8 cellular contexts compared by ENCODE assay signal in the genomic region with DNA sequence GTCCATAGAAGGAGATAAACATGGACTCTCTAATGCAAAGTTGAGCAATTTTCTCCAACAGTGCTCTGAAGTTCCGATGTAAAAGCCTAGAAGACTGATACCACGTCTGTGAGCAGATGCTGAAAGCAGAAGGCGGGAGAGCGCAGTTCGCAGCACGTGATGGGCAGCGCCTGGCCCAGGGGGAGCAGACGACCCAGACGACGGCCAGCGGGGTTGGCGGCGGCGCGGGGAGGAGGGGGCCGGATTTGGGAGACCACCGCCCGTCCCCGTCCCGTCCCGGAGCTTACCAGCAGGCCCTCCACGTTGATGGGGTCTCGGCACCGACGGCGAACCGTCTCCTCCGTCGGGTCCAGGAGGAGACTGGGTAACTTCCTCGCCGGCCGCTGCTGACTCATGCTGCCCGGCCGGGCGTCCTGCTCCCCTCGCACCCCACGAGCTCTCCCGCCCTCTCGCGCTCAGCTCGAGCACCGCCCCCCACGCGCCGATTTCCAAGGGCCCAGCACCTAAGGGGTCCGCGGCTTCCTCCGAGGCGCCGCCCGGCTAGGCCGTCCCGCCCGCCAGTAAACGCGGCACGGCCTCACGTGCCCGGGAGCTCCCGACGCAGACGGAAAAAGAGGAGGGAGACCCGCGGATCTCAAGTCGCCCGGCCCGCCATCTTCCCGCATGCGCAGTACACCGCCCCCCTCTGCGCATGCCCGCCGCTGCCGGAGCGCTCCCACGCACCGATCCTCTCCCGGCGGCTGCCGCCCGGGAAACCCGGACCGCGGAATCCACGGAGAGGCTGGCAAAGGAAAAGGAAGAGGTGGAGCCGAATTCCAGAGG. TPM values are rescaled to one million over a fixed set of nuclear protein-coding genes. Genes with fewer than 3 reads are reported as not detected.
A peak's percentile ranks its signal among the peaks of the same experiment; 100 is the strongest.
DNase-seq lines count a peak whose midpoint lies in the region; ATAC-seq and TF ChIP-seq lines count a peak whose summit lies in the region.

A gene with protein sequence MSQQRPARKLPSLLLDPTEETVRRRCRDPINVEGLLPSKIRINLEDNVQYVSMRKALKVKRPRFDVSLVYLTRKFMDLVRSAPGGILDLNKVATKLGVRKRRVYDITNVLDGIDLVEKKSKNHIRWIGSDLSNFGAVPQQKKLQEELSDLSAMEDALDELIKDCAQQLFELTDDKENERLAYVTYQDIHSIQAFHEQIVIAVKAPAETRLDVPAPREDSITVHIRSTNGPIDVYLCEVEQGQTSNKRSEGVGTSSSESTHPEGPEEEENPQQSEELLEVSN (minus strand): TSS at position 677 of the 822 bp plus-strand sequence. CDS start 282 bp downstream, at position 395.

- RAD21 ChIA-PET in HCT116 (lab: Charles Lee; ENCODE audit: low non-redundant PET in 1 of 2, low total read pairs in 2 of 2, uncharacterized antibody in 2 of 2, unreplicated experiment in 2 of 2) = interaction anchor here (1.0 to 1.3 kb wide), 2 partner anchors 116 to 119 kb away, joined by 3 to 4 read pairs; no protein-coding TSS in a partner anchor

- no peak for TF ChIP-seq POLR2A in HCT116 (IDR thresholded peaks at IDR 0.05; ENCODE audit: borderline replicate concordance, extremely low read depth, insufficient read depth, insufficient read length)

- CTCF ChIA-PET in HCT116 (lab: Charles Lee) = interaction anchor here (1.3 to 1.9 kb wide), 3 partner anchors 12 to 333 kb away, joined by 4 to 8 read pairs (median 6); a partner anchor contains a TSS

- H3K4me1 ChIP-seq in ES-I3 (ENCODE audit: insufficient read depth, low read length) = no peaks in the 10 kb centered on the region
- peaks cover 0 to 20% of the 10 kb centered on the region in 2 experiments; a peak in 3 of 4 replicates for H3K4me1 ChIP-seq in HCT116 (ENCODE audit: control insufficient read depth in 1 of 2, insufficient read depth in 2 of 2, low read length in 2 of 2)
- H3K4me1 ChIP-seq in neuron (ENCODE audit: insufficient read depth, low read length) = peaks cover 11% of the 10 kb centered on the region

- TF ChIP-seq CTCF in HCT116 (IDR thresholded peaks at IDR 0.05 in 2 of 3, conservative IDR thresholded peaks at IDR 0.05 in 1 of 3; ENCODE audit: borderline replicate concordance in 1 of 3, insufficient read depth in 1 of 3, low read depth in 2 of 3, low read length in 2 of 3) = no peak
- TF ChIP-seq CTCF in foreskin fibroblast (IDR thresholded peaks at IDR 0.05; ENCODE audit: low read depth, low read length) = no peak

- H3K9ac ChIP-seq in ES-I3 (ENCODE audit: low read depth, low read length) = peak within 1 kb of the TSS; percentile 68
- peak within 1 kb of the TSS; percentile 69 for H3K9ac ChIP-seq in HCT116 (ENCODE audit: low read length)

- H3K9me3 ChIP-seq in ES-I3 (ENCODE audit: control insufficient read depth, insufficient read depth, low read length) (no peaks in the 10 kb centered on the region), HCT116 (ENCODE audit: control insufficient read depth in 1 of 2, insufficient read depth in 1 of 2, low read depth in 1 of 2, low read length in 2 of 2) (no peaks in the 10 kb centered on the region), neuron (ENCODE audit: low read length) (peaks cover 7% of the 10 kb centered on the region)

- in situ Hi-C loops in SK-MEL-5 (cut with HindIII; ENCODE audit: low pct_unique_long_range_greater_than_20kb, low sequenced_read_pairs) = no loop called here

- peaks cover 7% of the 10 kb centered on the region; the same call in 1 of the 2 replicates for H4K20me1 ChIP-seq in HCT116 (ENCODE audit: insufficient read depth)

- POLR2A ChIA-PET in HCT116 (lab: Charles Lee) = interaction anchor here (0.8 kb wide), 1 partner anchor 311 kb away, joined by 7 read pairs; no protein-coding TSS in a partner anchor

- no peaks in the 10 kb centered on the region for H3K36me3 ChIP-seq in ES-I3 (ENCODE audit: insufficient read depth, low read length)
- peaks cover 12 to 16% of the 10 kb centered on the region in 2 experiments; a peak in 3 of 4 replicates for H3K36me3 ChIP-seq in HCT116 (ENCODE audit: control insufficient read depth in 1 of 2, insufficient read depth in 2 of 2, low read length in 2 of 2)
- H3K36me3 ChIP-seq in neuron (ENCODE audit: insufficient read depth, low read length) = peaks cover 20% of the 10 kb centered on the region

- H3K27me3 ChIP-seq in HCT116 (ENCODE audit: insufficient read depth, low read length) (no peaks in the 10 kb centered on the region), neuron (ENCODE audit: insufficient read depth, low read length) (no peaks in the 10 kb centered on the region)

- TF ChIP-seq RAD21 in HCT116 (IDR thresholded peaks at IDR 0.05; ENCODE audit: low read depth) = no peak

- peak within 1 kb of the TSS; percentile 78 for H3K4me2 ChIP-seq in HCT116 (ENCODE audit: low read length)

- no peak within 1 kb of the TSS for H2AFZ ChIP-seq in HCT116 (ENCODE audit: low read depth, low read length, poor library complexity, severe bottlenecking)
- no peak within 1 kb of the TSS for H2AFZ ChIP-seq in neuron (ENCODE audit: low read depth, low read length)

- no TSS peak for BruUV-seq in HCT116 (replicated peaks; lab: Mats Ljungman, UMichigan)

- H3K4me3 ChIP-seq in HCT116 (replicated peaks in 1 of 2; ENCODE audit: low read depth in 1 of 2, low read length in 2 of 2) = peak within 1 kb of the TSS; percentile 65 to 72
- H3K4me3 ChIP-seq in foreskin fibroblast (ENCODE audit: low read depth in 1 of 2, low read length in 2 of 2) = peak within 1 kb of the TSS; percentile 60 to 62
- peak within 1 kb of the TSS; percentile 45 for H3K4me3 ChIP-seq in neuron (ENCODE audit: low read length)

- peak; percentile 86 for ATAC-seq in HCT116

- H3K79me2 ChIP-seq in HCT116 (ENCODE audit: insufficient read depth, low read length) = peaks cover 51% of the 10 kb centered on the region

- H3K9me2 ChIP-seq in HCT116 (ENCODE audit: insufficient read depth) = no peaks in the 10 kb centered on the region; the same call in 1 of the 2 replicates

- peak within 1 kb of the TSS; percentile 79 for H3K27ac ChIP-seq in HCT116 (ENCODE audit: low read depth, low read length)

- intact Hi-C loops in HCT116 (cut with micrococcal nuclease) = loop anchor here (5.0 kb wide), 1 partner anchor 333 kb away; a partner anchor contains a TSS

- peak; percentile 88 for DNase-seq in HCT116 (ENCODE audit: low read depth, low spot score)
- DNase-seq in NAMALWA (ENCODE audit: low spot score) = peak; percentile 85
- DNase-seq in SK-MEL-5 (ENCODE audit: low read depth, low spot score) = peak; percentile 95
- DNase-seq in activated naive CD4-positive, alpha-beta T cell (lab: John Stamatoyannopoulos, UW) = peak; percentile 66 to 80 (median 70)
- peak; percentile 91 to 97 for DNase-seq in foreskin fibroblast
- peak; percentile 89 for DNase-seq in stromal cell of bone marrow (ENCODE audit: low read depth)

TF ChIP-seq in HCT116, 20 proteins besides CTCF, POLR2A, EP300 and RAD21:
- TF ChIP-seq ELF1 (IDR thresholded peaks at IDR 0.05; ENCODE audit: borderline replicate concordance, low read depth) = no peak
- TF ChIP-seq ZNF274 (IDR thresholded peaks at IDR 0.05; ENCODE audit: low read depth, low read length) = no peak
- TF ChIP-seq REST (IDR thresholded peaks at IDR 0.05; ENCODE audit: low read depth) = no peak
- TF ChIP-seq FOSL1 (IDR thresholded peaks at IDR 0.05; ENCODE audit: low read depth) = peak; percentile 49
- peak; percentile 68 for TF ChIP-seq ZFX (IDR thresholded peaks at IDR 0.05)
- no peak for TF ChIP-seq EZH2 (IDR thresholded peaks at IDR 0.05)
- TF ChIP-seq SIN3A (IDR thresholded peaks at IDR 0.05; ENCODE audit: low read depth) = peak; percentile 81
- peak; percentile 100 for TF ChIP-seq SP1 (IDR thresholded peaks at IDR 0.05; ENCODE audit: low read depth)
- TF ChIP-seq YY1 (IDR thresholded peaks at IDR 0.05; ENCODE audit: extremely low read depth, insufficient replicate concordance, low read depth, low read length) = peak; percentile 93
- peak; percentile 98 for TF ChIP-seq JUND (IDR thresholded peaks at IDR 0.05)
- TF ChIP-seq EGR1 (IDR thresholded peaks at IDR 0.05; ENCODE audit: low read depth) = peak; percentile 97
- TF ChIP-seq, protein P1, sequence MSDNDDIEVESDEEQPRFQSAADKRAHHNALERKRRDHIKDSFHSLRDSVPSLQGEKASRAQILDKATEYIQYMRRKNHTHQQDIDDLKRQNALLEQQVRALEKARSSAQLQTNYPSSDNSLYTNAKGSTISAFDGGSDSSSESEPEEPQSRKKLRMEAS (IDR thresholded peaks at IDR 0.05) = peak; percentile 97
- no peak for TF ChIP-seq TCF7L2 (IDR thresholded peaks at IDR 0.05; ENCODE audit: borderline replicate concordance, extremely low read depth, insufficient read depth, insufficient read length)
- peak; percentile 86 for TF ChIP-seq CBX3 (IDR thresholded peaks at IDR 0.05; ENCODE audit: low read depth)

RNA-seq across cellular contexts. Expression of the gene that starts here (rescaled TPM):
- total RNA-seq in HCT116 (2021; ENCODE audit: unreplicated experiment) = 22.8 TPM
- 12.8 and 14.7 TPM in 2 replicates for polyA plus RNA-seq in HCT116 (2012)
- 41.8 and 44.4 TPM in 2 replicates for total RNA-seq in SK-MEL-5 (2014; rRNA removed; shearing (Covaris generic))
- 33.5 and 35.9 TPM in 2 replicates for polyA plus RNA-seq in SK-MEL-5 (2015; cell fraction: cytosol; rRNA removed)
- polyA plus RNA-seq in SK-MEL-5 (2015; cell fraction: nucleus; rRNA removed) = 37.1 and 47.7 TPM in 2 replicates

Comparison
In these comparisons a context has a peak if more than half of its experiments do, and no peak if none do; other contexts are left out.
1. Peak in every context shown above with its lines: DNase-seq, ATAC-seq, H3K4me3 ChIP-seq and H3K27ac ChIP-seq.